14 cellular contexts compared by ENCODE assay signal in genomic region chr4:39124885-39125599, GRCh38.
A peak's percentile ranks its signal among the peaks of the same experiment; 100 is the strongest.
DNase-seq lines count a peak whose midpoint lies in the region; ATAC-seq and TF ChIP-seq lines count a peak whose summit lies in the region.
"Had no signal": no experiment of that assay in that cellular context is flagged by ENCODE, and none has a peak within 500 bp of the region (broad histone marks: within the 10 kb centered on the region; RNA-seq: fewer than 3 reads in every experiment).

No MANE protein-coding gene starts in this region.

- H3K36me3 ChIP-seq in DOHH2 (ENCODE audit: control insufficient read depth, low read length): peaks cover 34% of the 10 kb centered on the region

- H3K27ac ChIP-seq in DOHH2 (ENCODE audit: low read depth, low read length): peak overlapping the region; percentile 77
- H3K27ac ChIP-seq: A549 had no signal

- H4K20me1 ChIP-seq in DOHH2 (ENCODE audit: control insufficient read depth, insufficient read depth, low read depth, low read length): no peaks in the 10 kb centered on the region

- H3K4me3 ChIP-seq in DOHH2 (ENCODE audit: low read length): peak overlapping the region; percentile 48
- H3K4me3 ChIP-seq: A549 had no signal

- in situ Hi-C loops in KBM-7 (cut with MboI; ENCODE audit: low pct_unique_long_range_greater_than_20kb, low sequenced_read_pairs): loop anchor here (25.0 kb wide), 1 partner anchor 213 kb away; no protein-coding TSS in a partner anchor

- no peaks in the 10 kb centered on the region for H3K9me2 ChIP-seq in DOHH2 (replicated peaks; ENCODE audit: control insufficient read depth, low read length)

- peak; percentile 79 for ATAC-seq in GM19351 (IDR thresholded peaks at IDR 0.05; ENCODE audit: unreplicated experiment)
- peak; percentile 76 for ATAC-seq in HG02763 (IDR thresholded peaks at IDR 0.05; ENCODE audit: unreplicated experiment)
- ATAC-seq in HG03460 (IDR thresholded peaks at IDR 0.05; ENCODE audit: unreplicated experiment): peak; percentile 82
- ATAC-seq: A549, left lobe of liver had no signal

- no peak for DNase-seq in stimulated activated CD4-positive, alpha-beta T cell treated with anti-CD3 and anti-CD28 coated beads, Interleukin-15, amount 100 ng/mL, for 24 hours
- DNase-seq in NCI-H1930 (lab: John Stamatoyannopoulos, UW) (no peak), epidermal melanocyte (ENCODE audit: insufficient read length, low spot score) (no peak), KBM-7 (no peak)
- DNase-seq: NCI-H1417 treated with DMSO at 0.1 percent for 48 hours; nucleus accumbens; stimulated activated CD4-positive, alpha-beta T cell treated with anti-CD3 and anti-CD28 coated beads, Interleukin-12 subunit alpha, Interleukin-12 subunit beta, amount 100 ng/mL, for 4 hours; T-helper 1 cell had no signal

- TF ChIP-seq CTCF in DOHH2 (IDR thresholded peaks at IDR 0.05; ENCODE audit: low read depth, low read length, poor library complexity, severe bottlenecking): no peak

- H3K4me1 ChIP-seq in DOHH2 (ENCODE audit: control insufficient read depth, low read length): peaks cover 47% of the 10 kb centered on the region
- H3K4me1 ChIP-seq: A549 had no signal

- peaks cover 8% of the 10 kb centered on the region; the same call in 1 of the 2 replicates for H3K9me3 ChIP-seq in DOHH2 (ENCODE audit: control insufficient read depth, insufficient read depth, low read length)
- H3K9me3 ChIP-seq: A549 had no signal

- H3F3A ChIP-seq in DOHH2 (ENCODE audit: control insufficient read depth, insufficient read depth): peaks cover 9% of the 10 kb centered on the region; the same call in 1 of the 2 replicates

- H3K4me2 ChIP-seq in DOHH2 (ENCODE audit: low read length): peak overlapping the region; percentile 61
- H3K4me2 ChIP-seq: A549 had no signal

- no peaks in the 10 kb centered on the region for H3K27me3 ChIP-seq in DOHH2 (ENCODE audit: control insufficient read depth, low read length)

- no peaks in the 10 kb centered on the region for H3K79me2 ChIP-seq in DOHH2 (ENCODE audit: control insufficient read depth, low read length)
